8 cellular contexts compared by ENCODE assay signal in genomic region chr18:9103488-9103887, GRCh38. TPM values are rescaled to one million over a fixed set of nuclear protein-coding genes. Genes with fewer than 3 reads are reported as not detected.
A peak's percentile ranks its signal among the peaks of the same experiment; 100 is the strongest.
DNase-seq lines count a peak whose midpoint lies in the region; ATAC-seq, FAIRE-seq and TF ChIP-seq lines count a peak whose summit lies in the region.

No MANE protein-coding gene starts in this region.

- H3K79me2 ChIP-seq in smooth muscle cell (ENCODE audit: low read depth): peaks cover 58% of the 10 kb centered on the region

- peaks cover 8% of the 10 kb centered on the region for H3F3A ChIP-seq in smooth muscle cell (ENCODE audit: low read depth)

- no peaks in the 10 kb centered on the region for H3K9me3 Mint-ChIP-seq in activated CD4-positive, alpha-beta memory T cell treated with anti-CD3 and anti-CD28 coated beads for 36 hours

- POLR2A ChIA-PET in activated CD4-positive, alpha-beta memory T cell treated with anti-CD3 and anti-CD28 coated beads for 36 hours (lab: Charles Lee): interaction anchor here (0.6 to 8.0 kb wide), 9 partner anchors 11 to 404 kb away, joined by 3 to 178 read pairs (median 9); partner anchors contain the start of gene ANKRD12

- CTCF ChIA-PET in activated CD4-positive, alpha-beta memory T cell treated with anti-CD3 and anti-CD28 coated beads for 36 hours (lab: Charles Lee): interaction anchor here (1.0 to 4.7 kb wide), 7 partner anchors 13 to 39 kb away, joined by 4 to 28 read pairs (median 9); partner anchors contain the start of gene ANKRD12

- DNase-seq in AG08395 (ENCODE audit: low spot score): peak; percentile 22
- no peak for DNase-seq in H54 (ENCODE audit: insufficient read length, low spot score)
- DNase-seq in activated CD4-positive, alpha-beta memory T cell treated with anti-CD3 and anti-CD28 coated beads for 36 hours: no peak
- DNase-seq in smooth muscle cell (lab: John Stamatoyannopoulos, UW; ENCODE audit: unreplicated experiment): no peak

- peaks cover 41% of the 10 kb centered on the region for H3K4me1 Mint-ChIP-seq in activated CD4-positive, alpha-beta memory T cell treated with anti-CD3 and anti-CD28 coated beads for 36 hours (ENCODE audit: low read depth)

- ATAC-seq in GM18873 (IDR thresholded peaks at IDR 0.05; ENCODE audit: low FRiP score, unreplicated experiment) (no peak), GM21526 (IDR thresholded peaks at IDR 0.05; ENCODE audit: low FRiP score, unreplicated experiment) (no peak), HG03280 (IDR thresholded peaks at IDR 0.05; ENCODE audit: unreplicated experiment) (no peak)

- peak overlapping the region; percentile 95 for H3K27ac Mint-ChIP-seq in activated CD4-positive, alpha-beta memory T cell treated with anti-CD3 and anti-CD28 coated beads for 36 hours

- H3K27me3 Mint-ChIP-seq in activated CD4-positive, alpha-beta memory T cell treated with anti-CD3 and anti-CD28 coated beads for 36 hours: no peaks in the 10 kb centered on the region

- no peaks in the 10 kb centered on the region for H3K36me3 ChIP-seq in smooth muscle cell (ENCODE audit: low read depth)

- WGBS in smooth muscle cell (ENCODE audit: low lambda C conversion rate): 0% methylated on average over 3 of the region's 3 CpGs

- peak overlapping the region; percentile 88 for H3K9ac ChIP-seq in smooth muscle cell (ENCODE audit: low read depth)

- peaks cover 58% of the 10 kb centered on the region for H3K36me3 Mint-ChIP-seq in activated CD4-positive, alpha-beta memory T cell treated with anti-CD3 and anti-CD28 coated beads for 36 hours

- H3K27me3 ChIP-seq in smooth muscle cell (ENCODE audit: low read depth): no peaks in the 10 kb centered on the region

- TF ChIP-seq CTCF in smooth muscle cell (IDR thresholded peaks at IDR 0.05; ENCODE audit: borderline replicate concordance, insufficient read depth, poor library complexity, severe bottlenecking): no peak

- intact Hi-C loops in activated CD4-positive, alpha-beta memory T cell treated with anti-CD3 and anti-CD28 coated beads for 36 hours (cut with micrococcal nuclease): loop anchor here (2.0 kb wide), 1 partner anchor 21 kb away; no protein-coding TSS in a partner anchor

- H3K4me3 Mint-ChIP-seq in activated CD4-positive, alpha-beta memory T cell treated with anti-CD3 and anti-CD28 coated beads for 36 hours: peak overlapping the region; percentile 90

- FAIRE-seq in H54 (lab: Jason Lieb, UNC): peak; percentile 89

- TF ChIP-seq POLR2A in H54 (IDR thresholded peaks at IDR 0.05; ENCODE audit: low read depth, low read length): no peak

- peak overlapping the region; percentile 93 for H3K4me2 ChIP-seq in smooth muscle cell

- H3K27ac ChIP-seq in smooth muscle cell (ENCODE audit: low read depth): peak overlapping the region; percentile 90

- no peaks in the 10 kb centered on the region for H3K9me3 ChIP-seq in smooth muscle cell (replicated peaks; ENCODE audit: low read depth)

- H3K4me1 ChIP-seq in smooth muscle cell (ENCODE audit: low read depth): peaks cover 42% of the 10 kb centered on the region

- peak overlapping the region; percentile 90 for H3K4me3 ChIP-seq in iPS-11a (ENCODE audit: low read depth, low read length)
- peak overlapping the region; percentile 61 for H3K4me3 ChIP-seq in smooth muscle cell

- no peak overlapping the region for H2AFZ ChIP-seq in smooth muscle cell (ENCODE audit: low read depth)

- H4K20me1 ChIP-seq in smooth muscle cell (ENCODE audit: low read depth): peaks cover 53% of the 10 kb centered on the region

RNA-seq across cellular contexts. Expression of gene NDUFV2, which starts 1.0 kb away (rescaled TPM):
- total RNA-seq in activated CD4-positive, alpha-beta memory T cell treated with anti-CD3 and anti-CD28 coated beads for 36 hours: 100 to 1,000 TPM; 535 to 552 TPM
- total RNA-seq in smooth muscle cell: 117 and 131 TPM in 2 replicates
- 153 and 200 TPM in 2 replicates for polyA plus RNA-seq in smooth muscle cell

RNA-seq across cellular contexts. Expression of gene ANKRD12, which starts 33.1 kb away (rescaled TPM):
- total RNA-seq in activated CD4-positive, alpha-beta memory T cell treated with anti-CD3 and anti-CD28 coated beads for 36 hours: 10 to 100 TPM; 77.8 to 83.9 TPM
- 28.8 and 36.3 TPM in 2 replicates for total RNA-seq in smooth muscle cell
- polyA plus RNA-seq in smooth muscle cell: 40.3 and 43.7 TPM in 2 replicates
